ENCODE assay signal across 11 cellular contexts in genomic region chr15:63510548-63510940, GRCh38. TPM values are rescaled to one million over a fixed set of nuclear protein-coding genes. Genes with fewer than 3 reads are reported as not detected.
DNase-seq lines count a peak whose midpoint lies in the region; ATAC-seq, FAIRE-seq and TF ChIP-seq lines count a peak whose summit lies in the region.
"Had no signal": no experiment of that assay in that cellular context is flagged by ENCODE, and none has a peak within 500 bp of the region (broad histone marks: within the 10 kb centered on the region; RNA-seq: fewer than 3 reads in every experiment).

No MANE protein-coding gene starts in this region.

- H3K9me3 ChIP-seq in endothelial cell of umbilical vein (replicated peaks; ENCODE audit: control insufficient read depth, insufficient read depth, low read length) = no peaks in the 10 kb centered on the region
- no peaks in the 10 kb centered on the region for H3K9me3 ChIP-seq in thoracic aorta
- no peaks in the 10 kb centered on the region for H3K9me3 ChIP-seq in upper lobe of right lung

- H3K9me1 ChIP-seq in endothelial cell of umbilical vein (replicated peaks; ENCODE audit: control insufficient read depth, extremely low read depth, insufficient read depth, low read length) = peaks cover 4% of the 10 kb centered on the region

- no peaks in the 10 kb centered on the region for H3K36me3 Mint-ChIP-seq in activated T-cell treated with anti-CD3 and anti-CD28 coated beads, Interleukin-2, amount 50 U/mL, for 4 hours (ENCODE audit: insufficient read depth)
- peaks cover 2% of the 10 kb centered on the region for H3K36me3 Mint-ChIP-seq in T-cell

- no peak for TF ChIP-seq POLR2A in endothelial cell of umbilical vein (IDR thresholded peaks at IDR 0.05; ENCODE audit: low read depth, low read length)

- TF ChIP-seq CTCF in endothelial cell of umbilical vein (IDR thresholded peaks at IDR 0.05; ENCODE audit: extremely low read depth in 1 of 2, insufficient read depth in 1 of 2, low read depth in 1 of 2, low read length in 2 of 2) (no peak), thoracic aorta (IDR thresholded peaks at IDR 0.05) (no peak), upper lobe of right lung (IDR thresholded peaks at IDR 0.05) (no peak)

- H3K4me1 Mint-ChIP-seq in activated T-cell treated with anti-CD3 and anti-CD28 coated beads, Interleukin-2, amount 50 U/mL, for 4 hours (ENCODE audit: low read depth) = peaks cover 93% of the 10 kb centered on the region
- peaks cover 87 to 91% (median 88%) of the 10 kb centered on the region in 3 donors for H3K4me1 Mint-ChIP-seq in T-cell

- H3K4me2 ChIP-seq in endothelial cell of umbilical vein (ENCODE audit: insufficient read depth, low read length) = peak overlapping the region; percentile 92

- no peaks in the 10 kb centered on the region for H3K27me3 ChIP-seq in endothelial cell of umbilical vein (ENCODE audit: control insufficient read depth in 2 of 2, insufficient read depth in 2 of 2, low read length in 2 of 2)
- H3K27me3 ChIP-seq in thoracic aorta (replicated peaks; ENCODE audit: insufficient read depth) = no peaks in the 10 kb centered on the region
- no peaks in the 10 kb centered on the region for H3K27me3 ChIP-seq in upper lobe of right lung

- DNase-seq in activated T-cell treated with anti-CD3 and anti-CD28 coated beads, Interleukin-2, amount 50 U/mL, for 4 hours = no peak
- DNase-seq in activated T-cell treated with anti-CD3 and anti-CD28 coated beads, Interleukin-2, amount 50 U/mL, for 48 hours = no peak
- DNase-seq in T-cell = no peak
- DNase-seq in endothelial cell of umbilical vein (ENCODE audit: low read depth, low spot score) = no peak
- no peak for DNase-seq in thoracic aorta (ENCODE audit: low spot score)
- no peak for DNase-seq in NCI-H1694 (lab: John Stamatoyannopoulos, UW)
- no peak for DNase-seq in upper lobe of right lung
- DNase-seq: amniotic stem cell, T-helper 9 cell had no signal

- peak in 1 of 2 donors; percentile 10 for ATAC-seq in activated T-cell treated with anti-CD3 and anti-CD28 coated beads, Interleukin-2, amount 50 U/mL, for 4 hours
- peak; percentile 23 to 41 (median 36) for ATAC-seq in T-cell (replicated peaks in 1 of 4)
- ATAC-seq in thoracic aorta (ENCODE audit: insufficient number of reproducible peaks, low FRiP score, low read depth) = no peak
- ATAC-seq in upper lobe of right lung = no peak
- no peak for ATAC-seq in esophagus mucosa
- ATAC-seq: left lobe of liver had no signal

- no peak overlapping the region for H2AFZ ChIP-seq in endothelial cell of umbilical vein (ENCODE audit: low read depth, low read length)

- no peaks in the 10 kb centered on the region for H3K9me3 Mint-ChIP-seq in activated T-cell treated with anti-CD3 and anti-CD28 coated beads, Interleukin-2, amount 50 U/mL, for 4 hours
- H3K9me3 Mint-ChIP-seq in T-cell = no peaks in the 10 kb centered on the region

- no TSS peak for BruUV-seq in endothelial cell of umbilical vein (replicated peaks; lab: Mats Ljungman, UMichigan)

- H3K4me3 Mint-ChIP-seq in activated T-cell treated with anti-CD3 and anti-CD28 coated beads, Interleukin-2, amount 50 U/mL, for 4 hours = peak overlapping the region; percentile 67
- H3K4me3 Mint-ChIP-seq in T-cell = peak overlapping the region; percentile 45 to 94 (median 54)

- POLR2A ChIA-PET in T-cell (lab: Charles Lee) = interaction anchor here (0.6 to 1.4 kb wide), 6 partner anchors 9 to 61 kb away, joined by 3 to 7 read pairs (median 3); no protein-coding TSS in a partner anchor
- POLR2A ChIA-PET in endothelial cell of umbilical vein (lab: Charles Lee) = interaction anchor here (1.5 kb wide), 1 partner anchor 48 kb away, joined by 11 read pairs; no protein-coding TSS in a partner anchor

- CTCF ChIA-PET in T-cell (lab: Charles Lee) (interaction anchor here (0.5 to 2.7 kb wide), 15 partner anchors 9 to 382 kb away, joined by 3 to 12 read pairs (median 4); no protein-coding TSS in a partner anchor), endothelial cell of umbilical vein (lab: Charles Lee) (interaction anchor here (0.9 to 3.8 kb wide), 11 partner anchors 8 to 89 kb away, joined by 3 to 17 read pairs (median 7); no protein-coding TSS in a partner anchor)

- peak overlapping the region; percentile 88 to 90 for H3K27ac Mint-ChIP-seq in T-cell

- H3K4me3 ChIP-seq in endothelial cell of umbilical vein (replicated peaks in 1 of 3; ENCODE audit: insufficient read depth in 1 of 3, low read depth in 1 of 3, low read length in 3 of 3) (peak overlapping the region in 1 of 3 experiments; percentile 30), thoracic aorta (peak overlapping the region; percentile 28), upper lobe of right lung (no peak overlapping the region)

- dilution Hi-C loops in endothelial cell of umbilical vein (cut with MboI; ENCODE audit: extremely low pct_ligation_motif_present, low sequenced_read_pairs) = no loop called here

- H3K79me2 ChIP-seq in endothelial cell of umbilical vein (ENCODE audit: control insufficient read depth, insufficient read depth, low read length) = peaks cover 99% of the 10 kb centered on the region

- peak overlapping the region; percentile 35 for H3K27ac ChIP-seq in endothelial cell of umbilical vein (ENCODE audit: insufficient read depth, low read depth, low read length)
- H3K27ac ChIP-seq in thoracic aorta = peak overlapping the region in 1 of 2 donors; percentile 55
- H3K27ac ChIP-seq in upper lobe of right lung = no peak overlapping the region

- H3K36me3 ChIP-seq in endothelial cell of umbilical vein (ENCODE audit: control insufficient read depth in 2 of 2, extremely low read depth in 1 of 2, insufficient read depth in 2 of 2, low read length in 2 of 2) (no peaks in the 10 kb centered on the region), thoracic aorta (no peaks in the 10 kb centered on the region), upper lobe of right lung (no peaks in the 10 kb centered on the region)

- peak overlapping the region; percentile 39 for H3K9ac ChIP-seq in endothelial cell of umbilical vein (replicated peaks; ENCODE audit: extremely low read depth, insufficient read depth, low read length)

- no peak for FAIRE-seq in endothelial cell of umbilical vein (lab: Jason Lieb, UNC)

- intact Hi-C loops in endothelial cell of umbilical vein (cut with micrococcal nuclease) (no loop called here), upper lobe of right lung (cut with DNase I) (no loop called here)

- H3K4me1 ChIP-seq in endothelial cell of umbilical vein (ENCODE audit: control insufficient read depth, extremely low read depth, insufficient read depth, low read length) = peaks cover 50% of the 10 kb centered on the region
- H3K4me1 ChIP-seq in thoracic aorta (ENCODE audit: control insufficient read depth in 1 of 2, low read depth in 2 of 2) = peaks cover 50 to 65% of the 10 kb centered on the region in 2 donors
- peaks cover 81% of the 10 kb centered on the region for H3K4me1 ChIP-seq in upper lobe of right lung

- H4K20me1 ChIP-seq in endothelial cell of umbilical vein (replicated peaks; ENCODE audit: control insufficient read depth, extremely low read depth, insufficient read depth, low read length) = peaks cover 28% of the 10 kb centered on the region

- H3K27me3 Mint-ChIP-seq in activated T-cell treated with anti-CD3 and anti-CD28 coated beads, Interleukin-2, amount 50 U/mL, for 4 hours (ENCODE audit: low read depth) = no peaks in the 10 kb centered on the region
- H3K27me3 Mint-ChIP-seq in T-cell = no peaks in the 10 kb centered on the region

TF ChIP-seq in endothelial cell of umbilical vein, 7 proteins besides CTCF, POLR2A, EP300 and RAD21:
- TF ChIP-seq MAX (IDR thresholded peaks at IDR 0.05; ENCODE audit: insufficient read depth, insufficient read length) = no peak
- no peak for TF ChIP-seq MYC (IDR thresholded peaks at IDR 0.05; ENCODE audit: low read depth, low read length)
- no peak for TF ChIP-seq FOS (IDR thresholded peaks at IDR 0.05; ENCODE audit: borderline replicate concordance, insufficient read depth, low read length)
- TF ChIP-seq JUN (IDR thresholded peaks at IDR 0.05; ENCODE audit: borderline replicate concordance, insufficient read depth, insufficient read length, low read depth) = no peak
- TF ChIP-seq GATA2 (IDR thresholded peaks at IDR 0.05; ENCODE audit: insufficient read depth, insufficient read length, low read depth, low read length) = no peak
- no peak for TF ChIP-seq EZH2 (IDR thresholded peaks at IDR 0.05; ENCODE audit: borderline replicate concordance, low read depth, low read length, severe bottlenecking)
- no peak for TF ChIP-seq POLR2AphosphoS5 (IDR thresholded peaks at IDR 0.05; ENCODE audit: insufficient read depth, low read depth, low read length)

RNA-seq across cellular contexts. Expression of gene USP3, which starts 6.2 kb away (rescaled TPM):
- 10 to 100 TPM; 34.2 to 40.9 (median 35.5) TPM for total RNA-seq in activated T-cell treated with anti-CD3 and anti-CD28 coated beads, Interleukin-2, amount 50 U/mL, for 4 hours
- total RNA-seq in T-cell (100 to 1,000 TPM; 123 to 265 (median 130) TPM), endothelial cell of umbilical vein (52.4 and 57.2 TPM in 2 replicates), thoracic aorta (10 to 100 TPM; 37.8 to 54.4 TPM), upper lobe of right lung (62.5 TPM), esophagus mucosa (37.0 TPM)
- 15.9 and 18.8 TPM in 2 replicates for polyA plus RNA-seq in endothelial cell of umbilical vein
- 19.9 and 26.5 TPM in 2 replicates for polyA plus RNA-seq in endothelial cell of umbilical vein (2011; cell fraction: cytosol; rRNA removed)
- 95.2 and 103 TPM in 2 replicates for polyA plus RNA-seq in endothelial cell of umbilical vein (2011; cell fraction: nucleus; rRNA removed)
- 27.8 and 35.5 TPM in 2 replicates for polyA plus RNA-seq in endothelial cell of umbilical vein (2012)
- 40.0 and 46.1 TPM in 2 replicates for polyA minus RNA-seq in endothelial cell of umbilical vein
- 19.7 TPM for polyA minus RNA-seq in endothelial cell of umbilical vein (2011; cell fraction: cytosol; rRNA and poly(A)+ RNA removed)
- 81.2 and 93.6 TPM in 2 replicates for polyA minus RNA-seq in endothelial cell of umbilical vein (2011; cell fraction: nucleus; rRNA and poly(A)+ RNA removed)

Comparison
In these comparisons a context has a peak if more than half of its experiments do, and no peak if none do; other contexts are left out.
1. ATAC-seq: peak in T-cell (4 of 4); none in thoracic aorta (single experiment), upper lobe of right lung (single experiment) and esophagus mucosa (single experiment).